ENCODE assay signal across 20 cellular contexts in the genomic region with DNA sequence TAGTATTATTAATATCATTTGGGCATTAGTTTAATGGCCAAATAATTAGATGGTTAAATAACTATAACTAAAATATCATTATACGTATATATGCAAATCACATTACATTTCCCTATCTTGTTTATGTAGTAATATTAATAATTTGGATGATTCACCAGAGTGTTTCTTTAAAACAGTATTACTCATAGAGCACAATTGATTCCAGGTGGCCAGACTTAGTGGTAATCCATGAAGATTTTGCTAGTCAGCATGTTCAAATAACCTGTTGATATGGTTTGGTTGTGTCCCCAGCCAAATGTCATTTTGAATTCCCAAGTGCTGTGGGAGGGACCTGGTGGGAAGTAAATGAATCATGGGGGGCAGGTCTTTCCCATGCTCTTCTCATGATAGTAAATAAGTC.
DNase-seq lines count a peak whose midpoint lies in the region; ATAC-seq, FAIRE-seq and TF ChIP-seq lines count a peak whose summit lies in the region.
"Had no signal": no experiment of that assay in that cellular context is flagged by ENCODE, and none has a peak within 500 bp of the region (broad histone marks: within the 10 kb centered on the region; RNA-seq: fewer than 3 reads in every experiment).

No MANE protein-coding gene starts in this region.

- intact Hi-C loops in HepG2 (cut with micrococcal nuclease; ENCODE audit: unreplicated experiment) = no loop called here
- intact Hi-C loops in right lobe of liver (cut with DNase I) = no loop called here

- no peak for TF ChIP-seq POLR2A in HepG2 (IDR thresholded peaks at IDR 0.05; ENCODE audit: insufficient read depth in 1 of 2, low read depth in 2 of 2, low read length in 2 of 2)
- TF ChIP-seq POLR2A in right lobe of liver (IDR thresholded peaks at IDR 0.05) = no peak

- FAIRE-seq in HepG2 (lab: Jason Lieb, UNC) = no peak
- FAIRE-seq: D721Med, G401.6 had no signal

- H3K4me1 ChIP-seq in HepG2 (ENCODE audit: insufficient read depth, low read length) (no peaks in the 10 kb centered on the region), right lobe of liver (no peaks in the 10 kb centered on the region)
- H3K4me1 ChIP-seq: BLaER1 had no signal

- no peak overlapping the region for H3K4me3 ChIP-seq in HepG2 (replicated peaks in 1 of 3; ENCODE audit: insufficient read depth in 1 of 3, low read depth in 2 of 3, low read length in 3 of 3)
- H3K4me3 ChIP-seq in right lobe of liver = no peak overlapping the region
- H3K4me3 ChIP-seq in astrocyte of the spinal cord (ENCODE audit: low read depth, low read length) = no peak overlapping the region
- H3K4me3 ChIP-seq: BLaER1, GM23338 had no signal

- in situ Hi-C loops in HepG2 (cut with HindIII; ENCODE audit: extremely low pct_ligation_motif_present, low pct_unique_long_range_greater_than_20kb) = no loop called here
- in situ Hi-C loops in astrocyte of the spinal cord (cut with HindIII; ENCODE audit: low sequenced_read_pairs) = no loop called here

- DNase-seq in HepG2 (ENCODE audit: low spot score) (no peak), right lobe of liver (no peak), astrocyte of the spinal cord (ENCODE audit: low read depth, low spot score) (peak; percentile 33), fibroblast of peridontal ligament (ENCODE audit: extremely low read depth) (peak; percentile 36), SW 1271 (lab: John Stamatoyannopoulos, UW) (no peak), HuH-7 (ENCODE audit: low spot score) (no peak)
- no peak for DNase-seq in activated CD8-positive, alpha-beta memory T cell treated with anti-CD3 and anti-CD28 coated beads, Interleukin-2, amount 50 U/mL, for 4 hours
- DNase-seq: CD8-positive, alpha-beta T cell; DMS79; Kasumi-1; MM.1S; NCI-H1092 treated with DMSO at 0.1 percent for 48 hours; NCI-H524 treated with DMSO at 0.1 percent for 48 hours had no signal

- no peaks in the 10 kb centered on the region for H3K79me2 ChIP-seq in HepG2 (ENCODE audit: insufficient read depth, low read length)

- BruUV-seq in HepG2 (replicated peaks; lab: Mats Ljungman, UMichigan) = no TSS peak

- H4K20me1 ChIP-seq in HepG2 (ENCODE audit: insufficient read depth, low read length) = no peaks in the 10 kb centered on the region
- H4K20me1 ChIP-seq: BLaER1 had no signal

- TF ChIP-seq EP300 in HepG2 (IDR thresholded peaks at IDR 0.05; ENCODE audit: low read depth in 2 of 2, low read length in 2 of 2) (no peak), HepG2 (CRISPR knock-in tag; IDR thresholded peaks at IDR 0.05; ENCODE audit: borderline replicate concordance) (no peak)

- no peaks in the 10 kb centered on the region for H3K27me3 ChIP-seq in HepG2 (ENCODE audit: control insufficient read depth in 1 of 2, insufficient read depth in 2 of 2, low read length in 2 of 2)
- no peaks in the 10 kb centered on the region for H3K27me3 ChIP-seq in right lobe of liver
- H3K27me3 ChIP-seq: BLaER1 had no signal

- CTCF ChIA-PET in HepG2 (lab: Yijun Ruan, JAX; ENCODE audit: low intra/inter-chr PET ratio, low total read pairs) = no interaction called here

- TF ChIP-seq CTCF in HepG2 (CRISPR knock-in tag; IDR thresholded peaks at IDR 0.05) = no peak
- TF ChIP-seq CTCF in right lobe of liver (IDR thresholded peaks at IDR 0.05) = no peak
- no peak for TF ChIP-seq CTCF in astrocyte of the spinal cord (IDR thresholded peaks at IDR 0.05; ENCODE audit: low read depth, low read length)

- H3K27ac ChIP-seq in HepG2 (ENCODE audit: extremely low read length, insufficient read depth, low read length) (no peak overlapping the region), right lobe of liver (no peak overlapping the region)
- H3K27ac ChIP-seq: 22Rv1, BLaER1 had no signal

- no peak for ATAC-seq in HepG2
- no peak for ATAC-seq in right lobe of liver
- ATAC-seq in GM18858 (IDR thresholded peaks at IDR 0.05; ENCODE audit: unreplicated experiment) = no peak
- ATAC-seq: CD8-positive, alpha-beta T cell; GM23338; Panc1 had no signal

- H3K36me3 ChIP-seq in HepG2 (replicated peaks in 1 of 2; ENCODE audit: control insufficient read depth in 1 of 2, insufficient read depth in 2 of 2, low read length in 2 of 2) = no peaks in the 10 kb centered on the region
- H3K36me3 ChIP-seq in right lobe of liver = no peaks in the 10 kb centered on the region
- H3K36me3 ChIP-seq: BLaER1 had no signal

- WGBS in HepG2 (ENCODE audit: low lambda C conversion rate) = 3% methylated on average over 1 of the region's 1 CpG
- WGBS in right lobe of liver (ENCODE audit: insufficient coverage, low coverage, low lambda C conversion rate, missing lambda C conversion rate) = 96% methylated on average over 1 of the region's 1 CpG

- no peak overlapping the region for H2AFZ ChIP-seq in HepG2 (ENCODE audit: low read length)
- H2AFZ ChIP-seq: GM23338 had no signal

- H3K9me3 ChIP-seq in HepG2 (ENCODE audit: low read length) = no peaks in the 10 kb centered on the region
- H3K9me3 ChIP-seq in right lobe of liver = no peaks in the 10 kb centered on the region
- H3K9me3 ChIP-seq: BLaER1 had no signal

- POLR2A ChIA-PET in HepG2 (lab: Yijun Ruan, JAX) = no interaction called here

- no peak overlapping the region for H3K9ac ChIP-seq in HepG2 (ENCODE audit: insufficient read depth, low read depth, low read length)
- H3K9ac ChIP-seq: BLaER1 had no signal

- H3K4me2 ChIP-seq in HepG2 (ENCODE audit: low read depth, low read length) = no peak overlapping the region
- H3K4me2 ChIP-seq: BLaER1, GM23338 had no signal

- TF ChIP-seq RAD21 in HepG2 (CRISPR knock-in tag; IDR thresholded peaks at IDR 0.05) = no peak

TF ChIP-seq in HepG2, 621 proteins besides CTCF, POLR2A, EP300 and RAD21:
- TF ChIP-seq, protein P1, sequence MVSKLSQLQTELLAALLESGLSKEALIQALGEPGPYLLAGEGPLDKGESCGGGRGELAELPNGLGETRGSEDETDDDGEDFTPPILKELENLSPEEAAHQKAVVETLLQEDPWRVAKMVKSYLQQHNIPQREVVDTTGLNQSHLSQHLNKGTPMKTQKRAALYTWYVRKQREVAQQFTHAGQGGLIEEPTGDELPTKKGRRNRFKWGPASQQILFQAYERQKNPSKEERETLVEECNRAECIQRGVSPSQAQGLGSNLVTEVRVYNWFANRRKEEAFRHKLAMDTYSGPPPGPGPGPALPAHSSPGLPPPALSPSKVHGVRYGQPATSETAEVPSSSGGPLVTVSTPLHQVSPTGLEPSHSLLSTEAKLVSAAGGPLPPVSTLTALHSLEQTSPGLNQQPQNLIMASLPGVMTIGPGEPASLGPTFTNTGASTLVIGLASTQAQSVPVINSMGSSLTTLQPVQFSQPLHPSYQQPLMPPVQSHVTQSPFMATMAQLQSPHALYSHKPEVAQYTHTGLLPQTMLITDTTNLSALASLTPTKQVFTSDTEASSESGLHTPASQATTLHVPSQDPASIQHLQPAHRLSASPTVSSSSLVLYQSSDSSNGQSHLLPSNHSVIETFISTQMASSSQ (IDR thresholded peaks at IDR 0.05; ENCODE audit: low read depth) = no peak
- TF ChIP-seq, protein P1 (CRISPR knock-in tag; IDR thresholded peaks at IDR 0.05; ENCODE audit: borderline replicate concordance) = no peak
- TF ChIP-seq MAFK (conservative IDR thresholded peaks at IDR 0.05 in 1 of 2, IDR thresholded peaks at IDR 0.05 in 1 of 2; ENCODE audit: low read length in 2 of 2) = 0 out of 4 replicates have a peak, but pooled peaks have one; percentile 5 to 6
TF ChIP-seq in HepG2: peak in this region for 1.

Comparison
In these comparisons a context has a peak if more than half of its experiments do, and no peak if none do; other contexts are left out.
1. DNase-seq: peak in astrocyte of the spinal cord (single experiment) and fibroblast of peridontal ligament (single experiment); none in HepG2 (single experiment), right lobe of liver (0 of 3), SW 1271 (0 of 2), HuH-7 (single experiment) and activated CD8-positive, alpha-beta memory T cell treated with anti-CD3 and anti-CD28 coated beads, Interleukin-2, amount 50 U/mL, for 4 hours (single experiment).